In genomic region chr1:48333316-48333715, GRCh38 we compare ENCODE assay signal across 24 cellular contexts.
"Had no signal": no experiment of that assay in that cellular context is flagged by ENCODE, and none has a peak within 500 bp of the region (broad histone marks: within the 10 kb centered on the region; RNA-seq: fewer than 3 reads in every experiment).

No MANE protein-coding gene starts in this region.

- ATAC-seq: mucosa of descending colon; naive thymus-derived CD4-positive, alpha-beta T cell; natural killer cell treated with Interleukin-12 subunit alpha and Interleukin-12 subunit beta and Interleukin-15 and Interleukin-18, amount 100 ng/mL, for 72 hours; right lobe of liver; stimulated activated memory B cell treated with anti-CD40 and anti-IgM and Interleukin-4, amounts not matched to agents 10 μg/mL and 1 μg/mL and 100 μg/mL, for 72 hours; stimulated activated naive CD8-positive, alpha-beta T cell treated with anti-CD3 and anti-CD28 coated beads, Interleukin-15, amount 100 ng/mL, for 72 hours had no signal

- H3K27ac ChIP-seq: left ventricle myocardium inferior, ovary, right atrium auricular region, right lobe of liver, tibial nerve, uterus had no signal

- H3K9me3 ChIP-seq: right lobe of liver, uterus had no signal

- DNase-seq: islet precursor cell; left ventricle myocardium inferior; midbrain; mucosa of descending colon; naive thymus-derived CD4-positive, alpha-beta T cell; ovary; right lobe of liver; stimulated activated CD4-positive, alpha-beta T cell treated with anti-CD3 and anti-CD28 coated beads, Interleukin-1b, Interleukin-23, amount 100 ng/mL, for 48 hours; stimulated activated CD4-positive, alpha-beta T cell treated with anti-CD3 and anti-CD28 coated beads, Interleukin-2, amount 100 ng/mL, for 48 hours; stimulated activated CD4-positive, alpha-beta T cell treated with anti-CD3 and anti-CD28 coated beads, Interleukin-4, amount 100 ng/mL, for 4 hours; stimulated activated CD8-positive, alpha-beta memory T cell treated with anti-CD3 and anti-CD28 coated beads, Interleukin-4, amount 100 ng/mL, for 48 hours; stimulated activated naive CD4-positive, alpha-beta T cell treated with Interleukin-2 at 50 U/mL for 16 hours; stimulated activated naive CD8-positive, alpha-beta T cell treated with anti-CD3 and anti-CD28 coated beads, Interleukin-15, amount 100 ng/mL, for 72 hours; substantia nigra; uterus had no signal

- H3K4me3 ChIP-seq: left ventricle myocardium inferior, lung, mucosa of descending colon, ovary, right atrium auricular region, right lobe of liver, smooth muscle cell, tibial nerve, uterus had no signal

- H3K27me3 ChIP-seq: ovary, right atrium auricular region, right lobe of liver, tibial nerve, uterus had no signal

- H3K4me1 ChIP-seq: left ventricle myocardium inferior, right atrium auricular region, right lobe of liver, tibial nerve, uterus had no signal

- H3K27me3 Mint-ChIP-seq: memory B cell; naive thymus-derived CD4-positive, alpha-beta T cell; progenitor cell of endocrine pancreas; stimulated activated memory B cell treated with anti-CD40 and anti-IgM and Interleukin-4, amounts not matched to agents 10 μg/mL and 1 μg/mL and 100 μg/mL, for 72 hours; stimulated activated naive CD8-positive, alpha-beta T cell treated with anti-CD3 and anti-CD28 coated beads, Interleukin-15, amount 100 ng/mL, for 72 hours; type B pancreatic cell had no signal

- H3K4me3 Mint-ChIP-seq: memory B cell; naive thymus-derived CD4-positive, alpha-beta T cell; natural killer cell treated with Interleukin-12 subunit alpha and Interleukin-12 subunit beta and Interleukin-15 and Interleukin-18, amount 100 ng/mL, for 72 hours; stimulated activated memory B cell treated with anti-CD40 and anti-IgM and Interleukin-4, amounts not matched to agents 10 μg/mL and 1 μg/mL and 100 μg/mL, for 72 hours; stimulated activated naive CD8-positive, alpha-beta T cell treated with anti-CD3 and anti-CD28 coated beads, Interleukin-15, amount 100 ng/mL, for 72 hours; type B pancreatic cell had no signal

- H3K27ac Mint-ChIP-seq: memory B cell; naive thymus-derived CD4-positive, alpha-beta T cell; natural killer cell treated with Interleukin-12 subunit alpha and Interleukin-12 subunit beta and Interleukin-15 and Interleukin-18, amount 100 ng/mL, for 72 hours; progenitor cell of endocrine pancreas; stimulated activated memory B cell treated with anti-CD40 and anti-IgM and Interleukin-4, amounts not matched to agents 10 μg/mL and 1 μg/mL and 100 μg/mL, for 72 hours; stimulated activated naive CD8-positive, alpha-beta T cell treated with anti-CD3 and anti-CD28 coated beads, Interleukin-15, amount 100 ng/mL, for 72 hours; type B pancreatic cell had no signal

- H3K4me1 Mint-ChIP-seq: memory B cell; naive thymus-derived CD4-positive, alpha-beta T cell; stimulated activated memory B cell treated with anti-CD40 and anti-IgM and Interleukin-4, amounts not matched to agents 10 μg/mL and 1 μg/mL and 100 μg/mL, for 72 hours; stimulated activated naive CD8-positive, alpha-beta T cell treated with anti-CD3 and anti-CD28 coated beads, Interleukin-15, amount 100 ng/mL, for 72 hours had no signal

- H3K36me3 ChIP-seq: ovary, right lobe of liver, uterus had no signal

- H3K4me2 ChIP-seq: smooth muscle cell had no signal
